Comparison of ENCODE assay signal across 8 cellular contexts in the genomic region with DNA sequence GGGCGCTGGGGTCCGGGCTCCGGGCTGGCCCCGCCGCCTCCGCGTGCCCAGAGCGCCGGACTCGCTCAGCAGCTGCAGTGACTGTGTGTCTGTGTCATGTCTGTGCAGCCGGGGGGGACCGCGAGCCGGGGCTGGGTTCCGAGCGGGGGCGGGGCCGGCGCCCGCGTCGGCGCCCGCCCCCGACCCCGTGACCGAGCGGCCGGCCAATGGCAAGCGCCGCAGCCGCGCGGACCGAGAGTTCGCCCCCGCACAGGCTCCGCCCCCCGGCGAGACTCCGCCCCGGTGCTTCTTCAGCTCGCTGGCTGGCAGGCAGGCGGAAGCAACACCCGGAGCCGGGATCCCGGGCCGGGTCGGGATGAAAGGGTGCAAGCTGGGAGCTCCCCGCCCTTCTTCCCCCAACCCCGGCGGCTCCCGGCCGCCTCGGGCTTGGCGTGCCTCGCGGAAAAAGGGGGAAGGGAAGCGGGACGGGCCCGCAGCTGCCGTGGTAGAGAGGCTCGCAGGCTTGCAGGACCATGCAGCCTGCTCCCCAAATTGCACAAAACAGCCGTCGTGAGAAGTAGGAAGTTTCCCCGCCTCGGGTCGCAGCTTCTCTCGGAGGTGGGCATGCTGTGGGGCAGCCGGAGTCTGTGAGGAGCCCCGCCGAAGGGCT. TPM values are rescaled to one million over a fixed set of nuclear protein-coding genes. Genes with fewer than 3 reads are reported as not detected.
DNase-seq lines count a peak whose midpoint lies in the region; ATAC-seq and TF ChIP-seq lines count a peak whose summit lies in the region.

No MANE protein-coding gene starts in this region.

- H3K27me3 Mint-ChIP-seq in nephron progenitor cell (ENCODE audit: low read depth, poor library complexity), result peaks cover 4% of the 10 kb centered on the region

- H3K4me3 Mint-ChIP-seq in nephron progenitor cell, result peak overlapping the region; percentile 92

- peak; percentile 96 for DNase-seq in DMS 273 (lab: John Stamatoyannopoulos, UW; ENCODE audit: unreplicated experiment)
- peak; percentile 62 for DNase-seq in RWPE1 (ENCODE audit: low spot score)
- peak; percentile 88 for DNase-seq in activated gamma-delta T cell treated with Interleukin-2 at 50 U/mL for 16 hours
- DNase-seq in fibroblast of villous mesenchyme (ENCODE audit: low read depth), result peak; percentile 88
- DNase-seq in nephron progenitor cell, result peak; percentile 100
- peak; percentile 73 for DNase-seq in stimulated activated naive CD4-positive, alpha-beta T cell treated with Interleukin-2 at 50 U/mL for 16 hours (lab: John Stamatoyannopoulos, UW)

- H3K36me3 Mint-ChIP-seq in nephron progenitor cell (ENCODE audit: low read depth), result no peaks in the 10 kb centered on the region

- peaks cover 50% of the 10 kb centered on the region for H3K4me1 Mint-ChIP-seq in nephron progenitor cell

- peak overlapping the region; percentile 62 for H3K27ac ChIP-seq in RWPE1

- POLR2A ChIA-PET in RWPE1 (lab: Yijun Ruan, JAX; ENCODE audit: low non-redundant PET), result no interaction called here

- H3K27ac Mint-ChIP-seq in nephron progenitor cell, result peak overlapping the region; percentile 80

- peak overlapping the region; percentile 61 for H3K4me3 ChIP-seq in fibroblast of villous mesenchyme (ENCODE audit: low read depth, low read length)

- TF ChIP-seq EP300 in Ishikawa (IDR thresholded peaks at IDR 0.05; ENCODE audit: borderline replicate concordance), result no peak

- TF ChIP-seq CTCF in RWPE1 (conservative IDR thresholded peaks at IDR 0.05; ENCODE audit: low read depth) (no peak), fibroblast of villous mesenchyme (IDR thresholded peaks at IDR 0.05; ENCODE audit: insufficient read depth, low read depth, low read length) (no peak), nephron progenitor cell (IDR thresholded peaks at IDR 0.05) (no peak)

- TF ChIP-seq RAD21 in Ishikawa (IDR thresholded peaks at IDR 0.05; ENCODE audit: low read depth), result no peak

- peak; percentile 48 for ATAC-seq in GM21576 (IDR thresholded peaks at IDR 0.05; ENCODE audit: unreplicated experiment)

- H3K9me3 Mint-ChIP-seq in nephron progenitor cell, result no peaks in the 10 kb centered on the region

- CTCF ChIA-PET in RWPE1 (lab: Yijun Ruan, JAX), result no interaction called here

TF ChIP-seq in Ishikawa, 13 proteins besides CTCF, POLR2A, EP300 and RAD21:
- TF ChIP-seq NFIC (IDR thresholded peaks at IDR 0.05), result no peak
- TF ChIP-seq USF1 (IDR thresholded peaks at IDR 0.05), result peak; percentile 63; the same call in 1 of the 2 replicates
- TF ChIP-seq MAX (IDR thresholded peaks at IDR 0.05), result no peak
- TF ChIP-seq EGR1 (IDR thresholded peaks at IDR 0.05), result peak; percentile 76
- TF ChIP-seq TCF12 (IDR thresholded peaks at IDR 0.05; ENCODE audit: low read depth), result no peak

RNA-seq across cellular contexts. Expression of gene LARGE1, which starts 0.8 kb away (rescaled TPM):
- total RNA-seq in fibroblast of villous mesenchyme, result 13.4 and 15.5 TPM in 2 replicates

Comparison
In these comparisons a context has a peak if more than half of its experiments do, and no peak if none do; other contexts are left out.
1. Peak in every context shown above with its lines: DNase-seq, ATAC-seq, H3K4me3 ChIP-seq and H3K27ac ChIP-seq.